11 cellular contexts compared by ENCODE assay signal in genomic region chr22:40009953-40010751, GRCh38. TPM values are rescaled to one million over a fixed set of nuclear protein-coding genes. Genes with fewer than 3 reads are reported as not detected.
DNase-seq lines count a peak whose midpoint lies in the region; ATAC-seq and TF ChIP-seq lines count a peak whose summit lies in the region.
"Had no signal": no experiment of that assay in that cellular context is flagged by ENCODE, and none has a peak within 500 bp of the region (broad histone marks: within the 10 kb centered on the region; RNA-seq: fewer than 3 reads in every experiment).

No MANE protein-coding gene starts in this region.

- H3K4me1 ChIP-seq in esophagus squamous epithelium (peaks cover 32 to 70% (median 43%) of the 10 kb centered on the region in 3 donors), thymus (ENCODE audit: control insufficient read depth, insufficient read depth, low read length) (peaks cover 18% of the 10 kb centered on the region)

- H3K36me3 ChIP-seq in esophagus squamous epithelium (no peaks in the 10 kb centered on the region), thymus (ENCODE audit: control insufficient read depth, insufficient read depth) (no peaks in the 10 kb centered on the region)
- H3K36me3 ChIP-seq: heart left ventricle had no signal

- H3K9me3 ChIP-seq in esophagus squamous epithelium: no peaks in the 10 kb centered on the region
- H3K9me3 ChIP-seq in thymus (ENCODE audit: control insufficient read depth): no peaks in the 10 kb centered on the region
- H3K9me3 ChIP-seq: heart left ventricle had no signal

- H3K27me3 ChIP-seq in esophagus squamous epithelium: peaks cover 0 to 44% (median 0%) of the 10 kb centered on the region in 4 donors
- no peaks in the 10 kb centered on the region for H3K27me3 ChIP-seq in thymus (ENCODE audit: control insufficient read depth, insufficient read depth)

- H3K27ac ChIP-seq in esophagus squamous epithelium: peak overlapping the region; percentile 56 to 93 (median 74)
- H3K27ac ChIP-seq in thymus (ENCODE audit: low read depth): peak overlapping the region; percentile 19
- H3K27ac ChIP-seq: heart left ventricle had no signal

- peak; percentile 45 for DNase-seq in activated CD8-positive, alpha-beta memory T cell treated with anti-CD3 and anti-CD28 coated beads, Interleukin-2, amount 50 U/mL, for 4 hours
- DNase-seq in activated CD8-positive, alpha-beta memory T cell treated with anti-CD3 and anti-CD28 coated beads, Interleukin-2, amount 50 U/mL, for 48 hours: no peak
- DNase-seq in activated CD4-positive, alpha-beta T cell treated with anti-CD3 and anti-CD28 coated beads for 1 hour: peak; percentile 24
- DNase-seq in esophagus squamous epithelium (lab: John Stamatoyannopoulos, UW) (no peak), hippocampal formation (lab: John Stamatoyannopoulos, UW) (no peak)
- DNase-seq in NK-92 treated with Interleukin-12 subunit alpha and Interleukin-12 subunit beta, amount 100 ng/mL, for 24 hours (lab: John Stamatoyannopoulos, UW): no peak
- DNase-seq: GOT3 had no signal

- TF ChIP-seq CTCF in esophagus squamous epithelium (IDR thresholded peaks at IDR 0.05): no peak

- WGBS in esophagus squamous epithelium, 2 donors: 30 to 33% methylated on average over 15 to 22 of the region's 25 CpGs
- 55% methylated on average over 25 of the region's 25 CpGs for WGBS in thymus

- H3K4me3 ChIP-seq in esophagus squamous epithelium (no peak overlapping the region), thymus (ENCODE audit: low read length) (peak overlapping the region; percentile 20)
- H3K4me3 ChIP-seq: GM12878, heart left ventricle had no signal

- ATAC-seq in GM21723 (IDR thresholded peaks at IDR 0.05; ENCODE audit: unreplicated experiment): no peak
- ATAC-seq: GM12878 had no signal

- TF ChIP-seq POLR2A in esophagus squamous epithelium (IDR thresholded peaks at IDR 0.05): no peak

- intact Hi-C loops in esophagus squamous epithelium (cut with DNase I): no loop called here

RNA-seq across cellular contexts. Expression of gene FAM83F, which starts 15.4 kb away (rescaled TPM):
- 10 to 100 TPM; 25.5 to 39.2 (median 29.6) TPM for total RNA-seq in esophagus squamous epithelium
- polyA plus RNA-seq in thymus: 2.0 TPM

RNA-seq across cellular contexts. Expression of gene TMA7B, which starts 50.0 kb away (rescaled TPM):
- not detected for total RNA-seq in esophagus squamous epithelium
- polyA plus RNA-seq in thymus: 3.3 TPM
- polyA plus RNA-seq: heart left ventricle had no signal

Comparison
In these comparisons a context has a peak if more than half of its experiments do, and no peak if none do; other contexts are left out.
1. DNase-seq: peak in activated CD8-positive, alpha-beta memory T cell treated with anti-CD3 and anti-CD28 coated beads, Interleukin-2, amount 50 U/mL, for 4 hours (single experiment) and activated CD4-positive, alpha-beta T cell treated with anti-CD3 and anti-CD28 coated beads for 1 hour (single experiment); none in activated CD8-positive, alpha-beta memory T cell treated with anti-CD3 and anti-CD28 coated beads, Interleukin-2, amount 50 U/mL, for 48 hours (single experiment), esophagus squamous epithelium (single experiment), NK-92 treated with Interleukin-12 subunit alpha and Interleukin-12 subunit beta, amount 100 ng/mL, for 24 hours (single experiment) and hippocampal formation (0 of 2).